8 cellular contexts compared by ENCODE assay signal in the genomic region with DNA sequence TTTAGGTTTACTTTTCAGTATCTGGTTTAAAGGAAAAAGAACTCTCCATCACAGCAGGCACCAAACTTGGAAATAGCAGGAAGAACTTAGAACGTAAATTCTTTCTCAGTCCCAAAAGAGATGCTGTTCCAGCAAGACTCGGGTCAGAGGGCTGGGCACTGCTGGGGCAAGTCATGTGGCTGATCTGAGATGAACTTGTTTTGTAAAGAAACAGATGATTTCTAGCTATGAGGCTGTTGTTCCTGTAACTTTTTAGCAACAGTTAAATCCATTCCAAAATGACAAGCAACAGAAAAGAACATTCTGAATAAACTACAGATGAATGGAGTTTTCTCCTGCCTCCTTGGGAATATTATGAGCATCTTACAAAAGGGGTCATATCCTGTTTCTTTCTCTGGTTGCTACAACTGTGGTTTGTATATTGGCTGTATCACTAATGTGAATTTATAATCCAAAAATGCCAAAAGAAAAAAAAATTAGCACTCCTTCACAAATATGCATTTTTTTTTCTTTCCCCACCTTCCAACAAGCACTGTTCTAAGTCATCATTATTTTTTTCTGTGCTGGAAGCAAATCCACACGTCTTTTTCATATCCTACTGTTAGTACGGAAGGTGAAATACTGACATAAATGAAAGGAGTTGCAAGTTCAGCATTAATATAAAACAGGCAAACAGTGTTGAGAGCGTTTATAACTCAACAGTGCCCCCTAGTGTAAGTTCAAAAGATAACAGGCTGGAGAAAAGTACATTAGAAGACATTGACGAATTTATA. TPM values are rescaled to one million over a fixed set of nuclear protein-coding genes. Genes with fewer than 3 reads are reported as not detected.
DNase-seq lines count a peak whose midpoint lies in the region; ATAC-seq and TF ChIP-seq lines count a peak whose summit lies in the region.

No MANE protein-coding gene starts in this region.

- intact Hi-C loops in left lung (cut with DNase I): no loop called here
- intact Hi-C loops in tibial artery (cut with DNase I; ENCODE audit: low total_unique reads): no loop called here

- peak; percentile 60 for ATAC-seq in HG03432 (IDR thresholded peaks at IDR 0.05; ENCODE audit: unreplicated experiment)
- peak; percentile 92 for ATAC-seq in left lung
- no peak for ATAC-seq in HG03108 (IDR thresholded peaks at IDR 0.05; ENCODE audit: unreplicated experiment)

- H3K4me3 ChIP-seq in left lung (no peak overlapping the region), tibial artery (peak overlapping the region; percentile 1 to 6)

- H3K27me3 ChIP-seq in left lung (no peaks in the 10 kb centered on the region), tibial artery (no peaks in the 10 kb centered on the region)

- DNase-seq in EL (peak; percentile 76), NOMO-1 treated with DMSO at 0.1 percent for 48 hours (lab: John Stamatoyannopoulos, UW; ENCODE audit: unreplicated experiment) (peak; percentile 45), left lung (peak in 1 of 2 donors; percentile 41), tibial artery (peak; percentile 85 to 87)
- DNase-seq in activated T-cell treated with anti-CD3 and anti-CD28 coated beads, Interleukin-2, amount 50 U/mL, for 1 hour: no peak

- H3K27ac ChIP-seq in cingulate gyrus (ENCODE audit: low read depth, low read length) (peak overlapping the region; percentile 83), left lung (peak overlapping the region; percentile 48 to 55), tibial artery (peak overlapping the region; percentile 40 to 56)

- H3K36me3 ChIP-seq in left lung (no peaks in the 10 kb centered on the region), tibial artery (no peaks in the 10 kb centered on the region)

- H3K9me3 ChIP-seq in left lung (no peaks in the 10 kb centered on the region), tibial artery (no peaks in the 10 kb centered on the region)

- H3K4me1 ChIP-seq in left lung (peaks cover 0 to 10% of the 10 kb centered on the region in 2 donors), tibial artery (peaks cover 0 to 16% (median 4%) of the 10 kb centered on the region in 4 donors)

- TF ChIP-seq CTCF in left lung (IDR thresholded peaks at IDR 0.05) (peak; percentile 70 to 78), tibial artery (IDR thresholded peaks at IDR 0.05) (peak; percentile 74 to 93)

RNA-seq across cellular contexts. Expression of a gene that starts 31.0 kb away (rescaled TPM):
- not detected for total RNA-seq in left lung

Comparison
In these comparisons a context has a peak if more than half of its experiments do, and no peak if none do; other contexts are left out.
1. H3K4me3 ChIP-seq: peak in tibial artery (2 of 2); none in left lung (0 of 2).
2. Peak in every context shown above with its lines, with median percentiles within 50 percentile points of each other: H3K27ac ChIP-seq.